Comparison of ENCODE assay signal across 30 cellular contexts in genomic region chr1:168397806-168398205, GRCh38.
"Had no signal": no experiment of that assay in that cellular context is flagged by ENCODE, and none has a peak within 500 bp of the region (broad histone marks: within the 10 kb centered on the region; RNA-seq: fewer than 3 reads in every experiment).

No MANE protein-coding gene starts in this region.

- H3K4me3 ChIP-seq: PC-9 had no signal

- H3K36me3 Mint-ChIP-seq: activated naive CD8-positive, alpha-beta T cell treated with anti-CD3 and anti-CD28 coated beads for 36 hours; brain had no signal

- DNase-seq: activated CD4-positive, alpha-beta T cell treated with anti-CD3 and anti-CD28 coated beads for 1 hour; activated CD4-positive, alpha-beta T cell treated with anti-CD3 and anti-CD28 coated beads, Interleukin-2, amount 10 ng/mL, durations not matched to agents 24 days and 14 days; activated CD4-positive, alpha-beta T cell treated with anti-CD3 and anti-CD28 coated beads, Interleukin-2, amount 50 U/mL, for 4 hours; activated CD4-positive, CD25-positive, alpha-beta regulatory T cell; activated CD8-positive, alpha-beta memory T cell treated with anti-CD3 and anti-CD28 coated beads, Interleukin-2, amount 50 U/mL, for 4 hours; activated effector memory CD4-positive, alpha-beta T cell treated with anti-CD3 and anti-CD28 coated beads, Interleukin-2, amount 50 U/mL, for 16 hours; activated naive CD4-positive, alpha-beta T cell; activated naive CD4-positive, alpha-beta T cell treated with anti-CD3 and anti-CD28 coated beads, Interleukin-2, amount 50 U/mL, for 16 hours; activated naive CD8-positive, alpha-beta T cell treated with anti-CD3 and anti-CD28 coated beads for 36 hours; activated T-cell treated with anti-CD3 and anti-CD28 coated beads for 4 hours; activated T-cell treated with anti-CD3 and anti-CD28 coated beads, Interleukin-2, amount 50 U/mL, for 48 hours; amygdala; cerebellar nuclear complex; NCI-H1092 treated with DMSO at 0.1 percent for 48 hours; NCI-H1417; NCI-H146; NCI-H187; NCI-H2029 treated with DMSO at 0.1 percent for 48 hours; NCI-H2107; NCI-H510A; NCI-H526; NCI-H748 treated with DMSO at 0.1 percent for 48 hours; NK-92 treated with Interleukin-12 subunit alpha and Interleukin-12 subunit beta, amount 100 ng/mL, for 24 hours; PC-9; T1000; WERI-Rb-1 had no signal

- H3K4me3 Mint-ChIP-seq: activated CD4-positive, alpha-beta T cell treated with anti-CD3 and anti-CD28 coated beads, Interleukin-2, amount 10 ng/mL, durations not matched to agents 24 days and 14 days; activated naive CD8-positive, alpha-beta T cell treated with anti-CD3 and anti-CD28 coated beads for 36 hours; brain; T-helper 1 cell treated with Interleukin-12 subunit alpha and Interleukin-12 subunit beta and Interleukin-4 antibody, amounts not matched to agents 30 μg/mL and 1 μg/mL, for 36 hours had no signal

- H3K27ac ChIP-seq: PC-9, RWPE1, WERI-Rb-1 had no signal

- H3K27ac Mint-ChIP-seq: activated naive CD8-positive, alpha-beta T cell treated with anti-CD3 and anti-CD28 coated beads for 36 hours had no signal

- H3K36me3 ChIP-seq: WERI-Rb-1 had no signal

- ATAC-seq: Right ventricle myocardium inferior had no signal

- H3K9me3 Mint-ChIP-seq: activated CD4-positive, alpha-beta T cell treated with anti-CD3 and anti-CD28 coated beads, Interleukin-2, amount 10 ng/mL, durations not matched to agents 24 days and 14 days; activated naive CD8-positive, alpha-beta T cell treated with anti-CD3 and anti-CD28 coated beads for 36 hours; brain; T-helper 1 cell treated with Interleukin-12 subunit alpha and Interleukin-12 subunit beta and Interleukin-4 antibody, amounts not matched to agents 30 μg/mL and 1 μg/mL, for 36 hours had no signal
